16 cellular contexts compared by ENCODE assay signal in the genomic region with DNA sequence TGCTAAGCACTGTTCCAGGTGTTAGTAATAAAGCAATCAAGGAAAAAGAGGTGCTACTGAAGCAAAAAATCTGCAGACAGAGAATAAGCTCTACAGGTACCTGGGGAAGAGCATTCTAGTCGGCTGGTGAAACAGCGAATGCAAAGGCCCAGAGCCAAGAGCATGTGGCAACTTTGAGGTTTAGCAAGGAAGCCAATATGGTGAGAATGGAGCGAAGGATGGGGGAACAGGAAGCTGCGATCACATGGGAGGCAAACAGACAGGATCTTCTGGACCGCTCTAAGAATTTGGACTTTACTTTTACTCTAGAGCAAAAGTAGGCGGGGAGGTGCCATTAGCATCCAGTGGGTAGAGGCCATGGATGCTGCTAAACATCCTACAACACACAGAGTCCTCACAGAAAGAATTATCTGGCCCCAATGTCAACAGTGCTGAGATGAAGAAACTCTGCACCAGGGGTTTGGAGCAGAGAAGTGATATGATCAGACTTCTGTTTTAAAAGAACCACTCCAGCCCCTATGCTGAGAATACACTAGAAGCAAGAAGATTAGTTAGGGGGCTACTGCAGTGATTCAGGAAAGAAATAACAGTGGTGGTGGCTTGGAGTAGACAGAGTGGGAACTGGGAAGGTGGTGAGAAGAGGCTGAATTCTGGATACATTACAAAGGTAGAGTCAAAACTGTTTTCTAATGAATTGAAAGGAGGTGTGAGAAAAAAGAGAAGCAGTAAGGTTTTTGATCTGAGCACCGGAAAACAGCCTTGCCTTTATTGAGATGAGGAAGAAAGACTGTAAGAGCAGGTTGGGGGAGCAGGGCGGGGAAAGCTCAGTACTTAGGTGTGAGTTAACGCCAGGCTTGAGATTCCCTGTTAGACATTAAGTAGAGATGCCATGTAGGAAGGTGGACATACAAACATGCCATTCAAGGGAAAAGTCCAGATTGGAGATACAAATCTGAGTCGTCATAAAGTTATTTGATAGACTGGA.
DNase-seq lines count a peak whose midpoint lies in the region; ATAC-seq, FAIRE-seq and TF ChIP-seq lines count a peak whose summit lies in the region.
"Had no signal": no experiment of that assay in that cellular context is flagged by ENCODE, and none has a peak within 500 bp of the region (broad histone marks: within the 10 kb centered on the region; RNA-seq: fewer than 3 reads in every experiment).

No MANE protein-coding gene starts in this region.

- H3K27me3 ChIP-seq in BLaER1, result no peaks in the 10 kb centered on the region

- peaks cover 17% of the 10 kb centered on the region for H3K4me1 ChIP-seq in BLaER1
- no peaks in the 10 kb centered on the region for H3K4me1 ChIP-seq in HEK293 (ENCODE audit: control insufficient read depth, insufficient read depth, low read length)

- peak overlapping the region; percentile 41 for H3K4me2 ChIP-seq in BLaER1

- CTCF ChIA-PET in HEK293 (lab: Yijun Ruan, JAX), result interaction anchor here (0.6 to 1.0 kb wide), 4 partner anchors 9 to 134 kb away, joined by 3 to 5 read pairs (median 4); no protein-coding TSS in a partner anchor

- TF ChIP-seq CTCF in HEK293 (tag by site-specific recombination; IDR thresholded peaks at IDR 0.05), result no peak

- H3K9me3 ChIP-seq in BLaER1, result no peaks in the 10 kb centered on the region
- no peaks in the 10 kb centered on the region for H3K9me3 ChIP-seq in HEK293 (ENCODE audit: control insufficient read depth, insufficient read depth, low read depth, low read length)
- H3K9me3 ChIP-seq in SK-N-MC (ENCODE audit: low read depth, low read length), result no peaks in the 10 kb centered on the region

- H4K20me1 ChIP-seq in BLaER1, result peaks cover 68% of the 10 kb centered on the region

- H3K27ac ChIP-seq in BLaER1 (no peak overlapping the region), HEK293 (ENCODE audit: extremely low read depth, low read depth, low read length) (0 out of 2 replicates have a peak overlapping the region, but pooled peaks have one; percentile 1), SK-N-MC (0 out of 2 replicates have a peak overlapping the region, but pooled peaks have one; percentile 2)

- H3K4me3 ChIP-seq in BLaER1, result no peak overlapping the region
- H3K4me3 ChIP-seq in HEK293 (ENCODE audit: low read depth, low read length), result no peak overlapping the region
- no peak overlapping the region for H3K4me3 ChIP-seq in SK-N-MC

- H3K36me3 ChIP-seq in BLaER1 (peaks cover 98% of the 10 kb centered on the region), HEK293 (ENCODE audit: control insufficient read depth in 2 of 2, insufficient read depth in 1 of 2, low read length in 2 of 2) (peaks cover 50 to 90% of the 10 kb centered on the region in 2 experiments), SK-N-MC (ENCODE audit: insufficient read depth, low read length) (peaks cover 62% of the 10 kb centered on the region)

- POLR2A ChIA-PET in HEK293 (lab: Yijun Ruan, JAX), result no interaction called here

- no peak for ATAC-seq in GM18909 (IDR thresholded peaks at IDR 0.05; ENCODE audit: poor library complexity, unreplicated experiment)

- DNase-seq in SK-N-MC (ENCODE audit: low read depth, low spot score) (no peak), medulla oblongata (ENCODE audit: extremely low spot score) (peak; percentile 13), NCI-H526 (lab: John Stamatoyannopoulos, UW) (no peak), RCC 7860 (ENCODE audit: low spot score) (no peak)
- DNase-seq: activated T-cell treated with anti-CD3 and anti-CD28 coated beads, Interleukin-2, amount 50 U/mL, for 1 hour; amygdala; cerebellar nuclear complex; DMS 273 treated with DMSO at 0.1 percent for 48 hours; hippocampal formation; NCI-H1105; NCI-H774; RPMI8226; substantia nigra had no signal

- no peak for FAIRE-seq in RCC 7860 (lab: Jason Lieb, UNC)

- H3K9ac ChIP-seq in BLaER1 (no peak overlapping the region), SK-N-MC (ENCODE audit: insufficient read length) (no peak overlapping the region)

TF ChIP-seq in HEK293, 187 proteins besides CTCF, POLR2A, EP300 and RAD21:
- TF ChIP-seq ZNF354C (tag by site-specific recombination; IDR thresholded peaks at IDR 0.05; ENCODE audit: borderline replicate concordance, low read depth) (no peak), ZBTB20 (tag by site-specific recombination; IDR thresholded peaks at IDR 0.05) (no peak), ZNF623 (tag by site-specific recombination; IDR thresholded peaks at IDR 0.05) (0 out of 2 replicates have a peak, but pooled peaks have one; percentile 32)
